Comparison of ENCODE assay signal across 1 cellular context in genomic region chr11:65555693-65556231, GRCh38.
TF ChIP-seq lines count a peak whose summit lies in the region.

No MANE protein-coding gene starts in this region.

TF ChIP-seq in H1, 55 proteins besides CTCF, POLR2A, EP300 and RAD21:
- no peak for TF ChIP-seq GTF2F1 (IDR thresholded peaks at IDR 0.05; ENCODE audit: borderline replicate concordance, low read depth, low read length)
- no peak for TF ChIP-seq TAF7 (optimal IDR thresholded peaks at IDR 0.05; ENCODE audit: borderline replicate concordance, low read depth, low read length)
- TF ChIP-seq MAFK (IDR thresholded peaks at IDR 0.05; ENCODE audit: low read depth, low read length): no peak
- TF ChIP-seq EZH2 (IDR thresholded peaks at IDR 0.05; ENCODE audit: low read depth, low read length, severe bottlenecking): no peak
- no peak for TF ChIP-seq CBX8 (IDR thresholded peaks at IDR 0.05; ENCODE audit: borderline replicate concordance, low read depth, low read length)
- TF ChIP-seq BCL11A (IDR thresholded peaks at IDR 0.05; ENCODE audit: low read depth in 2 of 2, low read length in 2 of 2): no peak
- no peak for TF ChIP-seq TBP (IDR thresholded peaks at IDR 0.05; ENCODE audit: low read depth, low read length)
- no peak for TF ChIP-seq TEAD4 (IDR thresholded peaks at IDR 0.05; ENCODE audit: low read depth, low read length)
- TF ChIP-seq GABPA (IDR thresholded peaks at IDR 0.05; ENCODE audit: borderline replicate concordance, insufficient read depth, low read length): no peak
- no peak for TF ChIP-seq RNF2 (IDR thresholded peaks at IDR 0.05; ENCODE audit: borderline replicate concordance, low read depth, low read length, missing control alignments, poor library complexity, severe bottlenecking)
- no peak for TF ChIP-seq RFX5 (IDR thresholded peaks at IDR 0.05; ENCODE audit: borderline replicate concordance, low read depth, low read length)
- no peak for TF ChIP-seq KDM1A (IDR thresholded peaks at IDR 0.05; ENCODE audit: borderline replicate concordance, low read length)
TF ChIP-seq in H1: peak in this region for 0.
